Comparison of ENCODE assay signal across 1 cellular context in the genomic region with DNA sequence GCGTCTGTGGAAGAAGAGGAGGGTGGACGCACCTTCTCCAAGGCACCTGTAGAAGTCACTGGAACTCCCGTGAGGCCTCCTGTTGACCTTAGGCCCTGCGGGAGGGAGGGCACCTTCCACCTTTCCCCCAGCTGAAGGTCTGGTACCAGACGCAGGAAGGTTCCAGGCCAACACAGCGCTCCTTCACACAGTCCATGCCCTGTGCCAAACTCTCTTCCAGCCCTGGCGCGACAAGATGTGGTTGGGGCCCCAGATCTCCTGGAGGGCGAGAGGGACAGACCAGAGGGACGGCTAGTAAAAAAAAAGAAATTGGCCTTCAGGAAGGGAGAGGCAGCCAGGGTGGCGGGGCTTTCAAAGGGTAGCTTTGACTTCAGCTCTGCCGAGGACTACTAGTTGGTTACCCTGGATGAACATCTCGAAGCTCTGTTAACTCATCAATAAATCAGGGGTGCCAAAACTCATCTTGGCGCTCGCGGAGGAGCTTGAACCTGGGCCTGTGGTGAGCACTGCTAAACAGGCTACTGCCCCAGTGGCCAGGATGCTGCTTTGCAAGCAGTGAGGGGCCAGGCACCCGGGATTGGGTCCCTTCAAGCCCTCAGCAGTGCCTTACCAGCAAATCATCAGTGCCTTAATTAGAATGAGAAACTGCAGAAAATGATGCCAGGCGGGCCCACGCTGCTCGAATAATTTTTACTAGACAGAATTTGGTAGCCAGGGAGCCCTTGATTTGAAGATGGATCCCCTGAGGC.
TF ChIP-seq lines count a peak whose summit lies in the region.

No MANE protein-coding gene starts in this region.

TF ChIP-seq in SK-N-SH treated with all-trans-retinoic acid at 6 μM for 48 hours, 23 proteins besides CTCF, POLR2A, EP300 and RAD21:
- TF ChIP-seq SNAI2 (CRISPR knock-in tag; IDR thresholded peaks at IDR 0.05) (no peak), BACH2 (CRISPR knock-in tag; IDR thresholded peaks at IDR 0.05; ENCODE audit: borderline replicate concordance) (no peak), RARB (CRISPR knock-in tag; IDR thresholded peaks at IDR 0.05) (no peak), ZFP3 (CRISPR knock-in tag; IDR thresholded peaks at IDR 0.05) (no peak)
